In genomic region chr3:63656791-63657190, GRCh38 we compare ENCODE assay signal across 19 cellular contexts. TPM values are rescaled to one million over a fixed set of nuclear protein-coding genes. Genes with fewer than 3 reads are reported as not detected.
DNase-seq lines count a peak whose midpoint lies in the region; ATAC-seq and TF ChIP-seq lines count a peak whose summit lies in the region.
"Had no signal": no experiment of that assay in that cellular context is flagged by ENCODE, and none has a peak within 500 bp of the region (broad histone marks: within the 10 kb centered on the region; RNA-seq: fewer than 3 reads in every experiment).

No MANE protein-coding gene starts in this region.

- no peak for TF ChIP-seq POLR2A in prostate gland (IDR thresholded peaks at IDR 0.05)

- POLR2A ChIA-PET in T-cell (lab: Charles Lee): no interaction called here

- no peaks in the 10 kb centered on the region for H3K4me1 Mint-ChIP-seq in stimulated activated effector memory CD8-positive, alpha-beta T cell treated with anti-CD3 and anti-CD28 coated beads, Interleukin-12 subunit alpha, Interleukin-12 subunit beta, amount 100 ng/mL, for 72 hours
- H3K4me1 Mint-ChIP-seq in T-cell (no peaks in the 10 kb centered on the region), Calu3 (ENCODE audit: low read depth, unreplicated experiment) (peaks cover 10% of the 10 kb centered on the region)
- H3K4me1 Mint-ChIP-seq: central memory CD8-positive, alpha-beta T cell had no signal

- no TSS peak for BruUV-seq in Calu3 (replicated peaks; lab: Mats Ljungman, UMichigan)

- no peak for ATAC-seq in stimulated activated effector memory CD8-positive, alpha-beta T cell treated with anti-CD3 and anti-CD28 coated beads, Interleukin-12 subunit alpha, Interleukin-12 subunit beta, amount 100 ng/mL, for 72 hours
- ATAC-seq in T-cell (replicated peaks in 1 of 4): no peak
- ATAC-seq: stimulated activated naive CD8-positive, alpha-beta T cell treated with anti-CD3 and anti-CD28 coated beads, Interleukin-15, Interleukin-2, amounts not matched to agents 100 U/mL and 50 U/mL, for 24 hours had no signal

- no peaks in the 10 kb centered on the region for H3K9me3 Mint-ChIP-seq in stimulated activated effector memory CD8-positive, alpha-beta T cell treated with anti-CD3 and anti-CD28 coated beads, Interleukin-12 subunit alpha, Interleukin-12 subunit beta, amount 100 ng/mL, for 72 hours
- H3K9me3 Mint-ChIP-seq in T-cell: peaks cover 0 to 3% (median 0%) of the 10 kb centered on the region in 3 donors
- H3K9me3 Mint-ChIP-seq in Calu3 (ENCODE audit: low read depth, unreplicated experiment): no peaks in the 10 kb centered on the region
- H3K9me3 Mint-ChIP-seq: activated T-cell treated with anti-CD3 and anti-CD28 coated beads, Interleukin-2, amount 50 U/mL, for 24 hours; central memory CD8-positive, alpha-beta T cell had no signal

- no peak overlapping the region for H2BK12ac ChIP-seq in trophoblast cell (ENCODE audit: low read length)

- no peak overlapping the region for H3K23ac ChIP-seq in trophoblast cell (ENCODE audit: low read length)

- H2BK120ac ChIP-seq in trophoblast cell (ENCODE audit: insufficient read depth, low read length, poor library complexity): no peak overlapping the region

- H3K14ac ChIP-seq in trophoblast cell (ENCODE audit: low read length): no peak overlapping the region

- CTCF ChIA-PET in T-cell (lab: Charles Lee): no interaction called here
- CTCF ChIA-PET in Calu3 (lab: Charles Lee): no interaction called here

- H3K27ac Mint-ChIP-seq in stimulated activated effector memory CD8-positive, alpha-beta T cell treated with anti-CD3 and anti-CD28 coated beads, Interleukin-12 subunit alpha, Interleukin-12 subunit beta, amount 100 ng/mL, for 72 hours: no peak overlapping the region
- no peak overlapping the region for H3K27ac Mint-ChIP-seq in T-cell
- no peak overlapping the region for H3K27ac Mint-ChIP-seq in Calu3 (ENCODE audit: unreplicated experiment)
- H3K27ac Mint-ChIP-seq: activated naive CD8-positive, alpha-beta T cell; activated T-cell treated with anti-CD3 and anti-CD28 coated beads, Interleukin-2, amount 50 U/mL, for 24 hours had no signal

- H3K27me3 ChIP-seq in trophoblast cell (ENCODE audit: insufficient read depth, low read length): no peaks in the 10 kb centered on the region
- no peaks in the 10 kb centered on the region for H3K27me3 ChIP-seq in prostate gland (replicated peaks; ENCODE audit: insufficient read depth)

- H3K4me1 ChIP-seq in trophoblast cell (ENCODE audit: control insufficient read depth in 1 of 2, insufficient read depth in 2 of 2, low read length in 2 of 2): no peaks in the 10 kb centered on the region
- H3K4me1 ChIP-seq in prostate gland (replicated peaks): no peaks in the 10 kb centered on the region

- H3K36me3 ChIP-seq in trophoblast cell (ENCODE audit: control insufficient read depth in 1 of 2, insufficient read depth in 2 of 2, low read length in 2 of 2) (no peaks in the 10 kb centered on the region), prostate gland (no peaks in the 10 kb centered on the region)

- H4K91ac ChIP-seq in trophoblast cell (ENCODE audit: low read depth, low read length): no peak overlapping the region

- TF ChIP-seq CTCF in Calu3 (IDR thresholded peaks at IDR 0.05; ENCODE audit: unreplicated experiment) (no peak), prostate gland (IDR thresholded peaks at IDR 0.05) (no peak)

- H3K27ac ChIP-seq in trophoblast cell (ENCODE audit: low read depth, low read length) (no peak overlapping the region), prostate gland (no peak overlapping the region)
- H3K27ac ChIP-seq: SK-N-MC had no signal

- no peak overlapping the region for H3K18ac ChIP-seq in trophoblast cell (ENCODE audit: low read length)

- H3K36me3 Mint-ChIP-seq in stimulated activated effector memory CD8-positive, alpha-beta T cell treated with anti-CD3 and anti-CD28 coated beads, Interleukin-12 subunit alpha, Interleukin-12 subunit beta, amount 100 ng/mL, for 72 hours: no peaks in the 10 kb centered on the region
- H3K36me3 Mint-ChIP-seq in T-cell (no peaks in the 10 kb centered on the region), Calu3 (ENCODE audit: insufficient read depth, unreplicated experiment) (no peaks in the 10 kb centered on the region)
- H3K36me3 Mint-ChIP-seq: activated naive CD8-positive, alpha-beta T cell had no signal

- H3K9ac ChIP-seq in trophoblast cell (ENCODE audit: low read length): no peak overlapping the region

- H3K4me3 ChIP-seq in trophoblast cell (ENCODE audit: low read depth, low read length) (no peak overlapping the region), prostate gland (no peak overlapping the region)
- H3K4me3 ChIP-seq: SK-N-MC had no signal

- H3K9me3 ChIP-seq in trophoblast cell (ENCODE audit: insufficient read depth, low read depth, low read length): no peaks in the 10 kb centered on the region
- H3K9me3 ChIP-seq in prostate gland: no peaks in the 10 kb centered on the region

- no CpG with 5 or more reads among the region's 6 CpGs for whole genome bisulfite sequencing in trophoblast cell (ENCODE audit: extremely low coverage, insufficient coverage, insufficient read length)
- WGBS in prostate gland: 87% methylated on average over 6 of the region's 6 CpGs

- H3K79me1 ChIP-seq in trophoblast cell (ENCODE audit: low read length): no peaks in the 10 kb centered on the region

- H4K8ac ChIP-seq in trophoblast cell (ENCODE audit: low read depth, low read length): no peak overlapping the region

- no peak overlapping the region for H2AK5ac ChIP-seq in trophoblast cell (ENCODE audit: low read length)

- H3K4ac ChIP-seq in trophoblast cell (ENCODE audit: low read depth, low read length): no peak overlapping the region

- H4K12ac ChIP-seq in trophoblast cell (ENCODE audit: low read depth, low read length): no peak overlapping the region

- H3K4me2 ChIP-seq in trophoblast cell (ENCODE audit: low read length): no peak overlapping the region

- H2AFZ ChIP-seq in trophoblast cell (ENCODE audit: insufficient read depth, low read length, poor library complexity): no peak overlapping the region

- H3K79me2 ChIP-seq in trophoblast cell (ENCODE audit: control insufficient read depth, insufficient read depth, low read length, poor library complexity): no peaks in the 10 kb centered on the region

- intact Hi-C loops in Calu3 (cut with micrococcal nuclease; ENCODE audit: unreplicated experiment): no loop called here
- intact Hi-C loops in prostate gland (cut with DNase I): no loop called here

- no peak overlapping the region for H3K4me3 Mint-ChIP-seq in stimulated activated effector memory CD8-positive, alpha-beta T cell treated with anti-CD3 and anti-CD28 coated beads, Interleukin-12 subunit alpha, Interleukin-12 subunit beta, amount 100 ng/mL, for 72 hours
- H3K4me3 Mint-ChIP-seq in T-cell (no peak overlapping the region), Calu3 (ENCODE audit: low read depth, unreplicated experiment) (no peak overlapping the region)
- H3K4me3 Mint-ChIP-seq: activated naive CD8-positive, alpha-beta T cell; activated T-cell treated with anti-CD3 and anti-CD28 coated beads, Interleukin-2, amount 50 U/mL, for 24 hours; central memory CD8-positive, alpha-beta T cell had no signal

- no peaks in the 10 kb centered on the region for H3K27me3 Mint-ChIP-seq in T-cell
- no peaks in the 10 kb centered on the region for H3K27me3 Mint-ChIP-seq in Calu3 (ENCODE audit: unreplicated experiment)
- H3K27me3 Mint-ChIP-seq: activated naive CD8-positive, alpha-beta T cell; activated T-cell treated with anti-CD3 and anti-CD28 coated beads, Interleukin-2, amount 50 U/mL, for 24 hours; central memory CD8-positive, alpha-beta T cell had no signal

- no peak overlapping the region for H2BK5ac ChIP-seq in trophoblast cell (ENCODE audit: low read depth, low read length, poor library complexity)

- DNase-seq in EH (ENCODE audit: low read depth): peak; percentile 76
- DNase-seq in RPMI7951 (ENCODE audit: low read depth): peak; percentile 35
- peak; percentile 69 for DNase-seq in fibroblast of peridontal ligament (ENCODE audit: extremely low read depth)
- DNase-seq in trophoblast cell: peak; percentile 35 to 73
- no peak for DNase-seq in stimulated activated effector memory CD8-positive, alpha-beta T cell treated with anti-CD3 and anti-CD28 coated beads, Interleukin-12 subunit alpha, Interleukin-12 subunit beta, amount 100 ng/mL, for 72 hours (ENCODE audit: low spot score in 2 of 2)
- DNase-seq in T-cell: no peak
- no peak for DNase-seq in Calu3
- no peak for DNase-seq in prostate gland (ENCODE audit: low spot score)
- DNase-seq: activated T-cell treated with anti-CD3 and anti-CD28 coated beads, Interleukin-2, amount 50 U/mL, for 24 hours; glutamatergic neuron; NCI-H1694; NCI-H446 treated with DMSO at 0.1 percent for 48 hours; stimulated activated naive CD8-positive, alpha-beta T cell treated with anti-CD3 and anti-CD28 coated beads, Interleukin-15, Interleukin-2, amounts not matched to agents 100 U/mL and 50 U/mL, for 24 hours had no signal

RNA-seq across cellular contexts. Expression of gene SNTN, which starts 4.3 kb away (rescaled TPM):
- not detected in 2 replicates for total RNA-seq in RPMI7951 (2014; rRNA removed; shearing (Covaris generic))
- polyA plus RNA-seq in trophoblast cell (2013): 0.04 TPM in 1 of 2 replicates, not detected in the other
- total RNA-seq in T-cell (not detected), Calu3 (2022) (0.29 TPM in 1 of 2 replicates, not detected in the other), prostate gland (not detected)
- total RNA-seq: mononuclear cell, osteocyte, ureter had no signal

Comparison
In these comparisons a context has a peak if more than half of its experiments do, and no peak if none do; other contexts are left out.
1. DNase-seq: peak in EH (single experiment), RPMI7951 (single experiment), fibroblast of peridontal ligament (single experiment) and trophoblast cell (2 of 2); none in stimulated activated effector memory CD8-positive, alpha-beta T cell treated with anti-CD3 and anti-CD28 coated beads, Interleukin-12 subunit alpha, Interleukin-12 subunit beta, amount 100 ng/mL, for 72 hours (0 of 2), T-cell (0 of 34), Calu3 (single experiment) and prostate gland (single experiment).